10 cellular contexts compared by ENCODE assay signal in genomic region chr13:75869981-75870380, GRCh38.
A peak's percentile ranks its signal among the peaks of the same experiment; 100 is the strongest.
DNase-seq lines count a peak whose midpoint lies in the region; ATAC-seq and TF ChIP-seq lines count a peak whose summit lies in the region.
"Had no signal": no experiment of that assay in that cellular context is flagged by ENCODE, and none has a peak within 500 bp of the region (broad histone marks: within the 10 kb centered on the region; RNA-seq: fewer than 3 reads in every experiment).

No MANE protein-coding gene starts in this region.

- H3K27me3 ChIP-seq in ACC112 (ENCODE audit: insufficient read depth, low read length), result no peaks in the 10 kb centered on the region
- H3K27me3 ChIP-seq in iPS-20b (ENCODE audit: insufficient read depth, low read length), result no peaks in the 10 kb centered on the region

- no peaks in the 10 kb centered on the region for H3K9me3 ChIP-seq in iPS-20b (ENCODE audit: insufficient read depth, low read depth, low read length)
- H3K9me3 ChIP-seq: HAP-1 had no signal

- H3K9ac ChIP-seq in iPS-20b (ENCODE audit: low read depth, low read length), result no peak overlapping the region

- peak; percentile 17 for ATAC-seq in GM18517 (IDR thresholded peaks at IDR 0.05; ENCODE audit: unreplicated experiment)
- peak; percentile 81 for ATAC-seq in activated CD8-positive, alpha-beta T cell treated with anti-CD3 and anti-CD28 coated beads for 36 hours
- ATAC-seq in HG03378 (IDR thresholded peaks at IDR 0.05; ENCODE audit: unreplicated experiment), result no peak

- H3K79me2 ChIP-seq in ACC112 (ENCODE audit: control insufficient read depth, insufficient read depth, low read length, unreplicated experiment), result no peaks in the 10 kb centered on the region

- H3K36me3 Mint-ChIP-seq in activated CD8-positive, alpha-beta T cell treated with anti-CD3 and anti-CD28 coated beads for 36 hours (ENCODE audit: low read depth), result no peaks in the 10 kb centered on the region

- H3K27ac ChIP-seq in ACC112 (ENCODE audit: low read depth, low read length) (no peak overlapping the region), iPS-20b (ENCODE audit: low read length) (peak overlapping the region; percentile 11)

- intact Hi-C loops in activated CD8-positive, alpha-beta T cell treated with anti-CD3 and anti-CD28 coated beads for 36 hours (cut with micrococcal nuclease), result loop anchor here (10.0 kb wide), 1 partner anchor 1035 kb away; no protein-coding TSS in a partner anchor
- intact Hi-C loops in head of caudate nucleus (cut with DNase I), result loop anchor here (10.0 kb wide), 2 partner anchors 175 to 1035 kb away; no protein-coding TSS in a partner anchor

- H3K27me3 Mint-ChIP-seq in activated CD8-positive, alpha-beta T cell treated with anti-CD3 and anti-CD28 coated beads for 36 hours, result peaks cover 1% of the 10 kb centered on the region

- no peak for TF ChIP-seq CTCF in activated CD8-positive, alpha-beta T cell treated with anti-CD3 and anti-CD28 coated beads for 36 hours (IDR thresholded peaks at IDR 0.05)

- H3K36me3 ChIP-seq in ACC112 (ENCODE audit: insufficient read depth, low read length), result no peaks in the 10 kb centered on the region
- no peaks in the 10 kb centered on the region for H3K36me3 ChIP-seq in iPS-20b (ENCODE audit: insufficient read depth, low read depth, low read length)
- H3K36me3 ChIP-seq: HAP-1 had no signal

- CTCF ChIA-PET in activated CD8-positive, alpha-beta T cell treated with anti-CD3 and anti-CD28 coated beads for 36 hours (lab: Charles Lee), result interaction anchor here (0.7 to 4.7 kb wide), 45 partner anchors 9 to 1082 kb away, joined by 3 to 85 read pairs (median 5); no protein-coding TSS in a partner anchor

- H3K4me1 Mint-ChIP-seq in activated CD8-positive, alpha-beta T cell treated with anti-CD3 and anti-CD28 coated beads for 36 hours (ENCODE audit: low read depth), result peaks cover 3% of the 10 kb centered on the region

- no peak overlapping the region for H2AFZ ChIP-seq in ACC112 (ENCODE audit: low read length, unreplicated experiment)

- H3K4me1 ChIP-seq in ACC112 (ENCODE audit: control insufficient read depth, insufficient read depth, low read length, unreplicated experiment) (no peaks in the 10 kb centered on the region), iPS-20b (ENCODE audit: insufficient read depth, low read length) (peaks cover 12% of the 10 kb centered on the region; the same call in 1 of the 2 replicates)

- H3K27ac Mint-ChIP-seq in activated CD8-positive, alpha-beta T cell treated with anti-CD3 and anti-CD28 coated beads for 36 hours, result peak overlapping the region; percentile 27

- peak; percentile 19 for DNase-seq in activated CD8-positive, alpha-beta T cell treated with anti-CD3 and anti-CD28 coated beads for 36 hours
- DNase-seq in stimulated activated CD4-positive, alpha-beta T cell treated with anti-CD3 and anti-CD28 coated beads, Interleukin-4, amount 100 ng/mL, for 24 hours, result no peak
- DNase-seq in GM03348 (ENCODE audit: low spot score), result no peak
- no peak for DNase-seq in head of caudate nucleus
- DNase-seq: NCI-H187 had no signal

- POLR2A ChIA-PET in activated CD8-positive, alpha-beta T cell treated with anti-CD3 and anti-CD28 coated beads for 36 hours (lab: Charles Lee), result interaction anchor here (0.9 kb wide), 1 partner anchor 203 kb away, joined by 4 read pairs; no protein-coding TSS in a partner anchor

- H3K4me3 ChIP-seq in ACC112 (ENCODE audit: low read depth, low read length) (peak overlapping the region; percentile 77), iPS-20b (ENCODE audit: low read length) (no peak overlapping the region)
- H3K4me3 ChIP-seq: HAP-1 had no signal

- no peaks in the 10 kb centered on the region for H3K9me3 Mint-ChIP-seq in activated CD8-positive, alpha-beta T cell treated with anti-CD3 and anti-CD28 coated beads for 36 hours

- peak overlapping the region; percentile 54 for H3K4me3 Mint-ChIP-seq in activated CD8-positive, alpha-beta T cell treated with anti-CD3 and anti-CD28 coated beads for 36 hours
